ENCODE assay signal across 17 cellular contexts in genomic region chr21:44989943-44990780, GRCh38. TPM values are rescaled to one million over a fixed set of nuclear protein-coding genes. Genes with fewer than 3 reads are reported as not detected.
DNase-seq lines count a peak whose midpoint lies in the region; ATAC-seq, FAIRE-seq and TF ChIP-seq lines count a peak whose summit lies in the region.
"Had no signal": no experiment of that assay in that cellular context is flagged by ENCODE, and none has a peak within 500 bp of the region (broad histone marks: within the 10 kb centered on the region; RNA-seq: fewer than 3 reads in every experiment).

No MANE protein-coding gene starts in this region.

- peak overlapping the region; percentile 70 for H3K27ac ChIP-seq in DND-41 (ENCODE audit: low read length)
- H3K27ac ChIP-seq in GM12878 (ENCODE audit: control insufficient read depth, insufficient read depth) = no peak overlapping the region
- H3K27ac ChIP-seq in heart right ventricle = peak overlapping the region in 8 of 10 donors; percentile 34 to 70 (median 50)
- no peak overlapping the region for H3K27ac ChIP-seq in neuronal stem cell (replicated peaks; ENCODE audit: low read length)
- H3K27ac ChIP-seq in MM.1S (ENCODE audit: low read length) = no peak overlapping the region
- H3K27ac ChIP-seq: A549, left lung had no signal

- peaks cover 28% of the 10 kb centered on the region for H3K4me1 ChIP-seq in DND-41 (ENCODE audit: insufficient read depth, low read length)
- no peaks in the 10 kb centered on the region for H3K4me1 ChIP-seq in GM12878 (ENCODE audit: control insufficient read depth, insufficient read depth, low read length)
- H3K4me1 ChIP-seq in heart right ventricle = peaks cover 4 to 47% (median 26%) of the 10 kb centered on the region in 9 donors
- peaks cover 3 to 16% of the 10 kb centered on the region in 2 donors for H3K4me1 ChIP-seq in neuronal stem cell (ENCODE audit: control insufficient read depth in 2 of 2, insufficient read depth in 1 of 2, low read depth in 1 of 2, low read length in 2 of 2)
- H3K4me1 ChIP-seq in MM.1S (ENCODE audit: low read length) = no peaks in the 10 kb centered on the region
- H3K4me1 ChIP-seq: A549 had no signal

- H3K14ac ChIP-seq in neuronal stem cell (ENCODE audit: low read length) = peak overlapping the region; percentile 97

- peaks cover 10% of the 10 kb centered on the region; the same call in 1 of the 2 replicates for H4K20me1 ChIP-seq in DND-41 (ENCODE audit: insufficient read depth, low read length)
- H4K20me1 ChIP-seq in GM12878 (ENCODE audit: control insufficient read depth, insufficient read depth) = no peaks in the 10 kb centered on the region
- 0 out of 2 replicates have a peak, but pooled peaks cover 4% of the 10 kb centered on the region for H4K20me1 ChIP-seq in MM.1S (ENCODE audit: insufficient read depth, low read length)

- H3K4me3 ChIP-seq in DND-41 (ENCODE audit: low read depth in 1 of 2, low read length in 2 of 2) (no peak overlapping the region), GM12878 (no peak overlapping the region), heart right ventricle (no peak overlapping the region), neuronal stem cell (ENCODE audit: low read length in 2 of 2) (no peak overlapping the region), MM.1S (ENCODE audit: low read length) (no peak overlapping the region)
- H3K4me3 ChIP-seq: A549, left lung had no signal

- intact Hi-C loops in GM12878 (cut with micrococcal nuclease; ENCODE audit: unreplicated experiment) (no loop called here), heart right ventricle (cut with DNase I) (no loop called here)

- H4K8ac ChIP-seq in neuronal stem cell (ENCODE audit: low read depth, low read length) = peak overlapping the region; percentile 17

- no peak for TF ChIP-seq RAD21 in GM12878 (IDR thresholded peaks at IDR 0.05; ENCODE audit: insufficient read depth, low read depth, low read length)

- TF ChIP-seq CTCF in DND-41 (IDR thresholded peaks at IDR 0.05; ENCODE audit: borderline replicate concordance, extremely low read depth, low read length, poor library complexity, severe bottlenecking) (no peak), GM12878 (IDR thresholded peaks at IDR 0.05 in 2 of 3, conservative IDR thresholded peaks at IDR 0.05 in 1 of 3; ENCODE audit: control insufficient read depth in 2 of 3, extremely low read depth in 1 of 3, insufficient read depth in 1 of 3, low read depth in 3 of 3, low read length in 3 of 3) (no peak), heart right ventricle (IDR thresholded peaks at IDR 0.05) (no peak), MM.1S (IDR thresholded peaks at IDR 0.05; ENCODE audit: low read length) (no peak)

- WGBS in GM12878 (ENCODE audit: insufficient coverage, insufficient replicate concordance, low lambda C conversion rate, missing lambda C conversion rate) = 57% methylated on average over 52 of the region's 53 CpGs
- WGBS in heart right ventricle, 2 donors = 75 to 81% methylated on average over 53 of the region's 53 CpGs
- no CpG with 5 or more reads among the region's 53 CpGs for WGBS in neuronal stem cell (ENCODE audit: extremely low coverage in 2 of 2, insufficient read length in 2 of 2, insufficient replicate concordance in 1 of 2), 2 donors

- DNase-seq in DND-41 (no peak), GM12878 (ENCODE audit: low read depth, low spot score) (no peak), heart right ventricle (peak in 1 of 2 donors; percentile 41), neuronal stem cell (ENCODE audit: low spot score) (no peak), MM.1S (no peak), islet precursor cell (no peak)
- DNase-seq in activated CD8-positive, alpha-beta memory T cell treated with anti-CD3 and anti-CD28 coated beads, Interleukin-2, amount 50 U/mL, for 4 hours = no peak
- DNase-seq: activated gamma-delta T cell, NCI-H1694, NCI-H748 treated with DMSO at 0.1 percent for 48 hours, SHP77 treated with DMSO at 0.1 percent for 48 hours, substantia nigra had no signal

- H2BK15ac ChIP-seq in neuronal stem cell (ENCODE audit: low read length) = peak overlapping the region; percentile 75

- BruUV-seq in GM12878 (replicated peaks; lab: Mats Ljungman, UMichigan) = no TSS peak

- CTCF ChIA-PET in GM12878 (lab: Yijun Ruan, JAX) = interaction anchor here (0.9 to 1.3 kb wide), 2 partner anchors 138 to 148 kb away, joined by 3 read pairs; no protein-coding TSS in a partner anchor

- H3K4me2 ChIP-seq in DND-41 (ENCODE audit: insufficient read depth, low read length) (no peak overlapping the region), GM12878 (ENCODE audit: control insufficient read depth, insufficient read depth) (no peak overlapping the region), neuronal stem cell (ENCODE audit: insufficient read depth, low read length, poor library complexity, severe bottlenecking) (no peak overlapping the region), MM.1S (ENCODE audit: low read depth, low read length) (no peak overlapping the region)
- H3K4me2 ChIP-seq: A549 had no signal

- RAD21 ChIA-PET in GM12878 (lab: Charles Lee; ENCODE audit: unreplicated experiment) = no interaction called here

- H3K36me3 ChIP-seq in DND-41 (ENCODE audit: insufficient read depth, low read length) = no peaks in the 10 kb centered on the region
- H3K36me3 ChIP-seq in GM12878 (ENCODE audit: control insufficient read depth in 2 of 2, insufficient read depth in 2 of 2, low read length in 1 of 2) = no peaks in the 10 kb centered on the region
- no peaks in the 10 kb centered on the region for H3K36me3 ChIP-seq in heart right ventricle
- no peaks in the 10 kb centered on the region for H3K36me3 ChIP-seq in neuronal stem cell (replicated peaks in 1 of 2; ENCODE audit: control insufficient read depth in 2 of 2, insufficient read depth in 2 of 2, low read length in 2 of 2)
- H3K36me3 ChIP-seq in MM.1S (replicated peaks; ENCODE audit: insufficient read depth, low read length) = no peaks in the 10 kb centered on the region
- H3K36me3 ChIP-seq: left lung had no signal

- in situ Hi-C loops in GM12878 (cut with MboI) = loop anchor here (5.0 kb wide), 1 partner anchor 33 kb away; no protein-coding TSS in a partner anchor

- peak overlapping the region; percentile 73 for H3K23ac ChIP-seq in neuronal stem cell (ENCODE audit: low read depth, low read length, poor library complexity)

- H3K9me2 ChIP-seq in MM.1S (replicated peaks; ENCODE audit: insufficient read depth, low read length) = no peaks in the 10 kb centered on the region

- no peak for TF ChIP-seq EP300 in GM12878 (IDR thresholded peaks at IDR 0.05; ENCODE audit: borderline replicate concordance in 1 of 2, control insufficient read depth in 1 of 2, low read depth in 2 of 2, low read length in 2 of 2)

- no peaks in the 10 kb centered on the region for H3F3A ChIP-seq in MM.1S (ENCODE audit: insufficient read depth, low read length)

- no peaks in the 10 kb centered on the region for H3K9me3 ChIP-seq in DND-41 (ENCODE audit: insufficient read depth, low read length, severe bottlenecking)
- no peaks in the 10 kb centered on the region for H3K9me3 ChIP-seq in GM12878 (replicated peaks; ENCODE audit: control insufficient read depth, insufficient read depth, low read length)
- no peaks in the 10 kb centered on the region for H3K9me3 ChIP-seq in heart right ventricle
- H3K9me3 ChIP-seq in neuronal stem cell (replicated peaks in 1 of 2; ENCODE audit: control insufficient read depth in 2 of 2, insufficient read depth in 1 of 2, low read depth in 1 of 2, low read length in 2 of 2) = no peaks in the 10 kb centered on the region
- no peaks in the 10 kb centered on the region for H3K9me3 ChIP-seq in MM.1S (replicated peaks; ENCODE audit: insufficient read depth, low read length)
- H3K9me3 ChIP-seq: A549, left lung had no signal

- no peaks in the 10 kb centered on the region for H3K27me3 ChIP-seq in DND-41 (ENCODE audit: insufficient read depth, low read length, poor library complexity)
- H3K27me3 ChIP-seq in GM12878 (replicated peaks in 1 of 2; ENCODE audit: control insufficient read depth in 2 of 2, insufficient read depth in 2 of 2, low read length in 1 of 2) = no peaks in the 10 kb centered on the region
- no peaks in the 10 kb centered on the region for H3K27me3 ChIP-seq in heart right ventricle
- peaks cover 0 to 25% (median 0%) of the 10 kb centered on the region in 3 experiments for H3K27me3 ChIP-seq in neuronal stem cell (ENCODE audit: control insufficient read depth in 3 of 3, insufficient read depth in 3 of 3, low read depth in 1 of 3, low read length in 3 of 3)
- peaks cover 99% of the 10 kb centered on the region for H3K27me3 ChIP-seq in MM.1S (replicated peaks; ENCODE audit: insufficient read depth, low read length)
- H3K27me3 ChIP-seq: left lung had no signal

- H2BK12ac ChIP-seq in neuronal stem cell (ENCODE audit: low read length) = peak overlapping the region; percentile 58

- peak overlapping the region; percentile 84 for H2AK5ac ChIP-seq in neuronal stem cell (ENCODE audit: low read depth, low read length)

- POLR2A ChIA-PET in GM12878 (lab: Charles Lee) = no interaction called here

- H2BK5ac ChIP-seq in neuronal stem cell (ENCODE audit: low read length) = peak overlapping the region; percentile 90

- H3K4ac ChIP-seq in neuronal stem cell (ENCODE audit: low read length) = no peak overlapping the region

- no peak for ATAC-seq in DND-41 (ENCODE audit: insufficient read depth, low read depth)
- ATAC-seq in GM12878 = no peak
- ATAC-seq in heart right ventricle = peak in 4 of 8 donors; percentile 10 to 17 (median 13)
- no peak for ATAC-seq in HG03025 (IDR thresholded peaks at IDR 0.05; ENCODE audit: low FRiP score, unreplicated experiment)
- ATAC-seq: A549, esophagus mucosa, HCT116, left lung had no signal

- no peaks in the 10 kb centered on the region for H3K79me1 ChIP-seq in neuronal stem cell (ENCODE audit: low read depth, low read length)

- SMC1A ChIA-PET in GM12878 (lab: Charles Lee; ENCODE audit: uncharacterized antibody, unreplicated experiment) = no interaction called here

- H4K91ac ChIP-seq in neuronal stem cell (ENCODE audit: low read depth, low read length, poor library complexity) = no peak overlapping the region

- FAIRE-seq in GM12878 (lab: Jason Lieb, UNC) = no peak
- FAIRE-seq: A549 had no signal

- H2BK120ac ChIP-seq in neuronal stem cell (ENCODE audit: low read depth, low read length) = no peak overlapping the region

- H2AFZ ChIP-seq in DND-41 (ENCODE audit: low read depth, low read length) (no peak overlapping the region), GM12878 (ENCODE audit: control insufficient read depth, low read depth, low read length) (no peak overlapping the region), neuronal stem cell (ENCODE audit: low read length) (no peak overlapping the region), MM.1S (ENCODE audit: low read length) (no peak overlapping the region)

- peak overlapping the region; percentile 90 for H3K18ac ChIP-seq in neuronal stem cell (ENCODE audit: low read length)

- no peaks in the 10 kb centered on the region for H3K79me2 ChIP-seq in DND-41 (ENCODE audit: insufficient read depth, low read length)
- H3K79me2 ChIP-seq in GM12878 (ENCODE audit: control insufficient read depth, insufficient read depth, low read length) = no peaks in the 10 kb centered on the region
- no peaks in the 10 kb centered on the region for H3K79me2 ChIP-seq in MM.1S (ENCODE audit: low read length)

- no peak overlapping the region; the same call in 1 of the 2 replicates for H3K9ac ChIP-seq in DND-41 (ENCODE audit: low read depth, low read length)
- no peak overlapping the region for H3K9ac ChIP-seq in GM12878 (ENCODE audit: control insufficient read depth, insufficient read depth, low read length)
- H3K9ac ChIP-seq in neuronal stem cell (ENCODE audit: low read depth, low read length, poor library complexity) = peak overlapping the region; percentile 60
- H3K9ac ChIP-seq in MM.1S (ENCODE audit: low read length) = no peak overlapping the region

- TF ChIP-seq POLR2A in GM12878 (IDR thresholded peaks at IDR 0.05; ENCODE audit: low read depth, low read length) = no peak

RNA-seq across cellular contexts. Expression of gene SLX9, which starts 50.3 kb away (rescaled TPM):
- total RNA-seq in GM12878 (2013; cell fraction: nucleolus; rRNA removed) = 6.2 and 8.6 TPM in 2 replicates
- total RNA-seq in GM12878 (2014; rRNA removed) (39.4 and 40.2 TPM in 2 replicates), GM12878 (2014; rRNA removed; fragmentation: Illumina TruSeq; extraction: Trizol) (17.0 and 18.0 TPM in 2 replicates), GM12878 (2021) (81.3 and 83.2 TPM in 2 replicates), heart right ventricle (10 to 100 TPM; 42.4 to 67.2 (median 52.6) TPM)
- 6.3 TPM for polyA plus RNA-seq in GM12878 (2011; ENCODE audit: low read depth)
- polyA plus RNA-seq in GM12878 (2011; rRNA removed) (14.8 and 27.7 TPM in 2 replicates), GM12878 (2014; fragmentation: Illumina TruSeq; extraction: Trizol) (1.7 and 5.9 TPM in 2 replicates), GM12878 (2014; fragmentation: Nextera tagmentation; extraction: Ambion mirVana) (1 to 10 TPM in 1 of 2 experiments, under 1 TPM in 1; 0.69 to 5.5 TPM), GM12878 (2014; rRNA removed) (53.6 and 62.2 TPM in 2 replicates), GM12878 (2016; fragmentation: Nextera tagmentation; extraction: Ambion mirVana) (10 to 100 TPM; 69.2 to 75.5 TPM), heart right ventricle (10 to 100 TPM; 68.1 to 83.6 TPM)
- 32.2 and 59.0 TPM in 2 replicates for polyA plus RNA-seq in GM12878 (2011; cell fraction: cytosol; rRNA removed)
- polyA plus RNA-seq in GM12878 (2011; cell fraction: nucleus; rRNA removed) = 33.4 and 49.2 TPM in 2 replicates
- polyA plus RNA-seq in GM12878 (2012) = 22.6 and 22.7 TPM in 2 replicates
- 10.2 and 16.9 TPM in 2 replicates for polyA minus RNA-seq in GM12878 (2011; rRNA and poly(A)+ RNA removed)
- 12.4 and 18.7 TPM in 2 replicates for polyA minus RNA-seq in GM12878 (2011; cell fraction: cytosol; rRNA and poly(A)+ RNA removed)
- polyA minus RNA-seq in GM12878 (2011; cell fraction: nucleus; rRNA and poly(A)+ RNA removed) = 2.8 and 6.0 TPM in 2 replicates
- polyA plus RNA-seq in neuronal stem cell (2013, experiment 1 of 2) = 17.0 TPM
- polyA plus RNA-seq in neuronal stem cell (2013, experiment 2 of 2) = 16.6 TPM

Comparison
In these comparisons a context has a peak if more than half of its experiments do, and no peak if none do; other contexts are left out.
1. H3K27ac ChIP-seq: peak in DND-41 (single experiment) and heart right ventricle (8 of 10); none in GM12878 (single experiment), neuronal stem cell (single experiment) and MM.1S (single experiment).